Comparison of ENCODE assay signal across 2 cellular contexts in the genomic region with DNA sequence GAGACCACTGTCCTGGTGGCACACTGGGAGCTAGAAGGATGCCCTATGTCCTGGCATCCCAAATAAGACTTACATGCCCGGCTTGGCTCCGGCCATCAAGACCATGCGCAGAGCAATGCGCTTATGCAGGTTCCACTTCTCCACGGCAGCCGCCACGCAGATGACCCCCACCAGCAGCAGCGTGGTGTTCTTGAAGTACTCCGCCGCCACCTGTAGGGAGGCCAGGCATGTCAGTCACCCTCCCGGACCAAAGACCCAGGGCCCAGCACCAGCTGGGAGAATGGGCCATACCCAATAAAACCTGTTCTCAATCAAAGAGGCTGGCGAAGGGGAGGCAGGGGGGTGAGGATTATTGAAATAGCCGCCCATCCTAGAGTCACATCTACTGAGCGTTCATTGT.
A peak's percentile ranks its signal among the peaks of the same experiment; 100 is the strongest.
TF ChIP-seq lines count a peak whose summit lies in the region.

No MANE protein-coding gene starts in this region.

TF ChIP-seq in HepG2, 621 proteins besides CTCF, POLR2A, EP300 and RAD21:
- TF ChIP-seq KDM2A (CRISPR knock-in tag; IDR thresholded peaks at IDR 0.05; ENCODE audit: borderline replicate concordance, low read depth) (0 out of 2 replicates have a peak, but pooled peaks have one; percentile 19), STAG1 (CRISPR knock-in tag; IDR thresholded peaks at IDR 0.05) (peak; percentile 12; the same call in 1 of the 2 replicates), SCMH1 (CRISPR knock-in tag; IDR thresholded peaks at IDR 0.05; ENCODE audit: borderline replicate concordance) (no peak)

TF ChIP-seq in K562, 482 proteins besides CTCF, POLR2A, EP300 and RAD21:
- TF ChIP-seq, protein P1, sequence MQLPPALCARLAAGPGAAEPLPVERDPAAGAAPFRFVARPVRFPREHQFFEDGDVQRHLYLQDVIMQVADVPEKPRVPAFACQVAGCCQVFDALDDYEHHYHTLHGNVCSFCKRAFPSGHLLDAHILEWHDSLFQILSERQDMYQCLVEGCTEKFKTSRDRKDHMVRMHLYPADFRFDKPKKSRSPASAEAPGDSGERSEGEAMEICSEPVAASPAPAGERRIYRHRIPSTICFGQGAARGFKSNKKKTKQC (CRISPR knock-in tag; IDR thresholded peaks at IDR 0.05), result 0 out of 2 replicates have a peak, but pooled peaks have one; percentile 45
- TF ChIP-seq HDAC1 (IDR thresholded peaks at IDR 0.05), result no peak
- TF ChIP-seq, protein P2, sequence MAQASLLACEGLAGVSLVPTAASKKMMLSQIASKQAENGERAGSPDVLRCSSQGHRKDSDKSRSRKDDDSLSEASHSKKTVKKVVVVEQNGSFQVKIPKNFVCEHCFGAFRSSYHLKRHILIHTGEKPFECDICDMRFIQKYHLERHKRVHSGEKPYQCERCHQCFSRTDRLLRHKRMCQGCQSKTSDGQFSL (CRISPR knock-in tag; IDR thresholded peaks at IDR 0.05), result 0 out of 2 replicates have a peak, but pooled peaks have one; percentile 25
- TF ChIP-seq, protein P2 (tag; IDR thresholded peaks at IDR 0.05), result no peak
- no peak for TF ChIP-seq NFRKB (IDR thresholded peaks at IDR 0.05; ENCODE audit: low read depth)
- no peak for TF ChIP-seq DIDO1 (tag; IDR thresholded peaks at IDR 0.05; ENCODE audit: low read depth)
- no peak for TF ChIP-seq HDGF (IDR thresholded peaks at IDR 0.05)
- TF ChIP-seq, protein P3, sequence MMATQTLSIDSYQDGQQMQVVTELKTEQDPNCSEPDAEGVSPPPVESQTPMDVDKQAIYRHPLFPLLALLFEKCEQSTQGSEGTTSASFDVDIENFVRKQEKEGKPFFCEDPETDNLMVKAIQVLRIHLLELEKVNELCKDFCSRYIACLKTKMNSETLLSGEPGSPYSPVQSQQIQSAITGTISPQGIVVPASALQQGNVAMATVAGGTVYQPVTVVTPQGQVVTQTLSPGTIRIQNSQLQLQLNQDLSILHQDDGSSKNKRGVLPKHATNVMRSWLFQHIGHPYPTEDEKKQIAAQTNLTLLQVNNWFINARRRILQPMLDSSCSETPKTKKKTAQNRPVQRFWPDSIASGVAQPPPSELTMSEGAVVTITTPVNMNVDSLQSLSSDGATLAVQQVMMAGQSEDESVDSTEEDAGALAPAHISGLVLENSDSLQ (IDR thresholded peaks at IDR 0.05), result peak; percentile 67
- TF ChIP-seq TEAD4 (IDR thresholded peaks at IDR 0.05; ENCODE audit: low read length), result no peak
- TF ChIP-seq TEAD4 (CRISPR knock-in tag; IDR thresholded peaks at IDR 0.05; ENCODE audit: borderline replicate concordance), result no peak
- no peak for TF ChIP-seq ZNF3 (CRISPR knock-in tag; IDR thresholded peaks at IDR 0.05)
- TF ChIP-seq, protein P4, sequence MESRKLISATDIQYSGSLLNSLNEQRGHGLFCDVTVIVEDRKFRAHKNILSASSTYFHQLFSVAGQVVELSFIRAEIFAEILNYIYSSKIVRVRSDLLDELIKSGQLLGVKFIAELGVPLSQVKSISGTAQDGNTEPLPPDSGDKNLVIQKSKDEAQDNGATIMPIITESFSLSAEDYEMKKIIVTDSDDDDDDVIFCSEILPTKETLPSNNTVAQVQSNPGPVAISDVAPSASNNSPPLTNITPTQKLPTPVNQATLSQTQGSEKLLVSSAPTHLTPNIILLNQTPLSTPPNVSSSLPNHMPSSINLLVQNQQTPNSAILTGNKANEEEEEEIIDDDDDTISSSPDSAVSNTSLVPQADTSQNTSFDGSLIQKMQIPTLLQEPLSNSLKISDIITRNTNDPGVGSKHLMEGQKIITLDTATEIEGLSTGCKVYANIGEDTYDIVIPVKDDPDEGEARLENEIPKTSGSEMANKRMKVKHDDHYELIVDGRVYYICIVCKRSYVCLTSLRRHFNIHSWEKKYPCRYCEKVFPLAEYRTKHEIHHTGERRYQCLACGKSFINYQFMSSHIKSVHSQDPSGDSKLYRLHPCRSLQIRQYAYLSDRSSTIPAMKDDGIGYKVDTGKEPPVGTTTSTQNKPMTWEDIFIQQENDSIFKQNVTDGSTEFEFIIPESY (CRISPR knock-in tag; IDR thresholded peaks at IDR 0.05), result peak; percentile 99
- TF ChIP-seq, protein P5, sequence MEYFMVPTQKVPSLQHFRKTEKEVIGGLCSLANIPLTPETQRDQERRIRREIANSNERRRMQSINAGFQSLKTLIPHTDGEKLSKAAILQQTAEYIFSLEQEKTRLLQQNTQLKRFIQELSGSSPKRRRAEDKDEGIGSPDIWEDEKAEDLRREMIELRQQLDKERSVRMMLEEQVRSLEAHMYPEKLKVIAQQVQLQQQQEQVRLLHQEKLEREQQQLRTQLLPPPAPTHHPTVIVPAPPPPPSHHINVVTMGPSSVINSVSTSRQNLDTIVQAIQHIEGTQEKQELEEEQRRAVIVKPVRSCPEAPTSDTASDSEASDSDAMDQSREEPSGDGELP (CRISPR knock-in tag; IDR thresholded peaks at IDR 0.05; ENCODE audit: borderline replicate concordance), result peak; percentile 22; the same call in 1 of the 2 replicates
- TF ChIP-seq, protein P6, sequence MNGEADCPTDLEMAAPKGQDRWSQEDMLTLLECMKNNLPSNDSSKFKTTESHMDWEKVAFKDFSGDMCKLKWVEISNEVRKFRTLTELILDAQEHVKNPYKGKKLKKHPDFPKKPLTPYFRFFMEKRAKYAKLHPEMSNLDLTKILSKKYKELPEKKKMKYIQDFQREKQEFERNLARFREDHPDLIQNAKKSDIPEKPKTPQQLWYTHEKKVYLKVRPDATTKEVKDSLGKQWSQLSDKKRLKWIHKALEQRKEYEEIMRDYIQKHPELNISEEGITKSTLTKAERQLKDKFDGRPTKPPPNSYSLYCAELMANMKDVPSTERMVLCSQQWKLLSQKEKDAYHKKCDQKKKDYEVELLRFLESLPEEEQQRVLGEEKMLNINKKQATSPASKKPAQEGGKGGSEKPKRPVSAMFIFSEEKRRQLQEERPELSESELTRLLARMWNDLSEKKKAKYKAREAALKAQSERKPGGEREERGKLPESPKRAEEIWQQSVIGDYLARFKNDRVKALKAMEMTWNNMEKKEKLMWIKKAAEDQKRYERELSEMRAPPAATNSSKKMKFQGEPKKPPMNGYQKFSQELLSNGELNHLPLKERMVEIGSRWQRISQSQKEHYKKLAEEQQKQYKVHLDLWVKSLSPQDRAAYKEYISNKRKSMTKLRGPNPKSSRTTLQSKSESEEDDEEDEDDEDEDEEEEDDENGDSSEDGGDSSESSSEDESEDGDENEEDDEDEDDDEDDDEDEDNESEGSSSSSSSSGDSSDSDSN (IDR thresholded peaks at IDR 0.05; ENCODE audit: borderline replicate concordance in 1 of 2, low read depth in 2 of 2, low read length in 2 of 2), result no peak
- no peak for TF ChIP-seq BRCA1 (IDR thresholded peaks at IDR 0.05)
- no peak for TF ChIP-seq BRCA1 (CRISPR knock-in tag; IDR thresholded peaks at IDR 0.05)
- TF ChIP-seq KAT7 (CRISPR knock-in tag; IDR thresholded peaks at IDR 0.05; ENCODE audit: borderline replicate concordance), result no peak
